In the genomic region with DNA sequence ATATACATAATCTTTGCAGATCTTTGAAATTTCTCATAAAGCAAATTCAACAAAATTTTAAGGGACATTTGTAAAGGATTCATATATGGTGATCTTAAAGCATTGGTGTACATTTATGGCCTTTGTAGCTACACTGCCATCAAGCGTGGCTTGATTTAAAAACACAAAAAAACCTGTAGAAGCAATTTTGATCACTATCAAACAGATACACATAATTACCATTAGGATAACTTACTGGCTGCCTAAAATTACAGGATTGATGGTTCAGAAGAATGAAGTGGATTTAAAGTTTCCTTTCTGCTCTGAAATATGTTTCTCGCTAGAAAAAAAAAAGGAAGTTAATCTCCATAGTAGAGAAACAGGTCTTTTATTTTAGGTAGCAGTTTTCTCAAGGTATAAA, we compare ENCODE assay signal across 2 cellular contexts.
TF ChIP-seq lines count a peak whose summit lies in the region.

No MANE protein-coding gene starts in this region.

TF ChIP-seq in A549, 52 proteins besides CTCF, POLR2A, EP300 and RAD21:
- TF ChIP-seq, protein P1, sequence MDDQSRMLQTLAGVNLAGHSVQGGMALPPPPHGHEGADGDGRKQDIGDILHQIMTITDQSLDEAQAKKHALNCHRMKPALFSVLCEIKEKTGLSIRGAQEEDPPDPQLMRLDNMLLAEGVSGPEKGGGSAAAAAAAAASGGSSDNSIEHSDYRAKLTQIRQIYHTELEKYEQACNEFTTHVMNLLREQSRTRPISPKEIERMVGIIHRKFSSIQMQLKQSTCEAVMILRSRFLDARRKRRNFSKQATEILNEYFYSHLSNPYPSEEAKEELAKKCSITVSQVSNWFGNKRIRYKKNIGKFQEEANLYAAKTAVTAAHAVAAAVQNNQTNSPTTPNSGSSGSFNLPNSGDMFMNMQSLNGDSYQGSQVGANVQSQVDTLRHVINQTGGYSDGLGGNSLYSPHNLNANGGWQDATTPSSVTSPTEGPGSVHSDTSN (IDR thresholded peaks at IDR 0.05): no peak
- no peak for TF ChIP-seq MAZ (IDR thresholded peaks at IDR 0.05; ENCODE audit: borderline replicate concordance, low read depth, low read length)
- TF ChIP-seq CEBPB (IDR thresholded peaks at IDR 0.05): no peak
- no peak for TF ChIP-seq ZSCAN20 (CRISPR knock-in tag; IDR thresholded peaks at IDR 0.05)
- no peak for TF ChIP-seq REST (IDR thresholded peaks at IDR 0.05)
- no peak for TF ChIP-seq ZNF302 (CRISPR knock-in tag; IDR thresholded peaks at IDR 0.05)
- TF ChIP-seq SREBF2 (IDR thresholded peaks at IDR 0.05): no peak
- TF ChIP-seq HOXB13 (CRISPR knock-in tag; IDR thresholded peaks at IDR 0.05; ENCODE audit: low read depth): no peak
- no peak for TF ChIP-seq EHMT2 (IDR thresholded peaks at IDR 0.05; ENCODE audit: low read depth)

TF ChIP-seq in GM12878, 131 proteins besides CTCF, POLR2A, EP300 and RAD21:
- TF ChIP-seq SMC3 (IDR thresholded peaks at IDR 0.05; ENCODE audit: borderline replicate concordance, low read length) (0 out of 2 replicates have a peak, but pooled peaks have one; percentile 5), SREBF2 (IDR thresholded peaks at IDR 0.05; ENCODE audit: low read length) (no peak)
